In the genomic region with DNA sequence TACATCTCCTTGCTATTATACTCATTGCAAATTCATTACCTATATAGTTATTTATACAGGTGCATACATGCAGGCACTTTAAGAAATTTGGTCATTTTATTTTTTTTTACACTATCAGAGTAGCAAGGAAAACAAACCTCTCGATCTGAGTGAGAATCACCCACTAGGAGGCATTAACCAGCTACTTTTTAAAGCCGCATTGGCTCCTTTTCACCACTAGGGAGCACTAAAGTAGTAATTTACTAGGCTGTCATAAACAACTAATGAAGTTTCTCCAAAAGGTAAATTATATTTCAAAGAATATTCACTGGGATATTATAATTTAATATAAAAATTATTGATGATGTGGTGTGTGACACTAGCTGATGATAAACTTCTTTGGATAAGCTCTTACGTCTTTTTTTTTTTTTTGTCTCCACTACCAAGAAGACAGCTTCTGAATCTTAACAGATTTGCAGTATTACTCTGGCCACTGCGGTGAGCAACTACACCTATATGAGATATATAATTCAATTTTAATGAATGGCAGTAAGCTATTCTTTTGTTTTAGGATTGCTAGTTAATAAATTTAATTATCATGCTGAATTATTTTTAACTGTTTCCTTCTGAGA, we compare ENCODE assay signal across 8 cellular contexts.
DNase-seq lines count a peak whose midpoint lies in the region; ATAC-seq, FAIRE-seq and TF ChIP-seq lines count a peak whose summit lies in the region.

No MANE protein-coding gene starts in this region.

- no peaks in the 10 kb centered on the region for H3K9me2 ChIP-seq in Loucy (replicated peaks; ENCODE audit: low read depth, low read length)

- DNase-seq in GM12864 (ENCODE audit: low read depth) (peak; percentile 13), HCEC 1CT (peak; percentile 34), Panc1 (ENCODE audit: low read depth, low spot score) (peak; percentile 45)
- DNase-seq in stimulated activated naive CD4-positive, alpha-beta T cell (lab: John Stamatoyannopoulos, UW): no peak

- H2AFZ ChIP-seq in Loucy (ENCODE audit: low read length): no peak overlapping the region

- H3K4me1 ChIP-seq in Loucy (ENCODE audit: insufficient read depth, low read length, poor library complexity, severe bottlenecking) (no peaks in the 10 kb centered on the region), Panc1 (ENCODE audit: control insufficient read depth, insufficient read depth, low read length) (no peaks in the 10 kb centered on the region)

- no peaks in the 10 kb centered on the region for H3K27me3 Mint-ChIP-seq in nephron (ENCODE audit: low read depth)

- H3K4me1 Mint-ChIP-seq in nephron: peaks cover 11% of the 10 kb centered on the region

- ATAC-seq in Panc1: peak; percentile 69; the same call in 1 of the 2 replicates

- no peaks in the 10 kb centered on the region for H3K27me3 ChIP-seq in Loucy (ENCODE audit: insufficient read depth, low read length, poor library complexity, severe bottlenecking)
- H3K27me3 ChIP-seq in Panc1 (ENCODE audit: control insufficient read depth, insufficient read depth, low read length): no peaks in the 10 kb centered on the region

- H3K36me3 ChIP-seq in Loucy (ENCODE audit: insufficient read depth, low read length) (no peaks in the 10 kb centered on the region), Panc1 (ENCODE audit: control insufficient read depth, insufficient read depth, low read length) (no peaks in the 10 kb centered on the region)

- no peaks in the 10 kb centered on the region for H3K79me2 ChIP-seq in Loucy (ENCODE audit: insufficient read depth, low read length)

- H3K4me2 ChIP-seq in Loucy (ENCODE audit: low read depth, low read length, poor library complexity, severe bottlenecking): no peak overlapping the region

- no peaks in the 10 kb centered on the region for H3F3A ChIP-seq in Loucy (ENCODE audit: low read depth)

- peak; percentile 80 for TF ChIP-seq CTCF in GM12864 (IDR thresholded peaks at IDR 0.05; ENCODE audit: low read depth, low read length, missing control alignments)
- peak; percentile 98 for TF ChIP-seq CTCF in Loucy (conservative IDR thresholded peaks at IDR 0.05; ENCODE audit: low read length)
- peak; percentile 83; the same call in 1 of the 2 replicates for TF ChIP-seq CTCF in Panc1 (IDR thresholded peaks at IDR 0.05)
- peak; percentile 90 to 95 (median 95) for TF ChIP-seq CTCF in nephron (IDR thresholded peaks at IDR 0.05; ENCODE audit: unreplicated experiment in 3 of 3)

- intact Hi-C loops in Panc1 (cut with micrococcal nuclease; ENCODE audit: unreplicated experiment): loop anchor here (1.0 to 5.0 kb wide), 2 partner anchors 199 to 664 kb away; no protein-coding TSS in a partner anchor

- in situ Hi-C loops in Panc1 (cut with HindIII; ENCODE audit: low pct_unique_long_range_greater_than_20kb, low sequenced_read_pairs): no loop called here

- H3K4me3 ChIP-seq in GM12864 (ENCODE audit: low read depth, low read length) (no peak overlapping the region), Loucy (ENCODE audit: low read length, poor library complexity, severe bottlenecking) (no peak overlapping the region), Panc1 (ENCODE audit: low read depth in 2 of 2, low read length in 2 of 2) (no peak overlapping the region)

- CTCF ChIA-PET in Panc1 (lab: Charles Lee): interaction anchor here (0.5 to 1.3 kb wide), 9 partner anchors 21 to 934 kb away, joined by 3 to 12 read pairs (median 4); no protein-coding TSS in a partner anchor

- POLR2A ChIA-PET in Panc1 (lab: Charles Lee): no interaction called here

- no peaks in the 10 kb centered on the region for H4K20me1 ChIP-seq in Loucy (ENCODE audit: insufficient read depth, low read length, poor library complexity, severe bottlenecking)

- FAIRE-seq in A204.1 (lab: Jason Lieb, UNC) (peak; percentile 98), endometrium (lab: Jason Lieb, UNC) (peak; percentile 74)

- H3K27ac Mint-ChIP-seq in nephron: peak overlapping the region in 2 of 3 experiments; percentile 18 to 82

- no TSS peak for BruUV-seq in Panc1 (replicated peaks; lab: Mats Ljungman, UMichigan)

- H3K36me3 Mint-ChIP-seq in nephron (ENCODE audit: low read depth): no peaks in the 10 kb centered on the region

- no peak overlapping the region for H3K27ac ChIP-seq in Panc1 (ENCODE audit: low read length)

- H3K9ac ChIP-seq in Loucy (ENCODE audit: low read depth, low read length, poor library complexity, severe bottlenecking): no peak overlapping the region

- no peaks in the 10 kb centered on the region for H3K9me3 ChIP-seq in Loucy (ENCODE audit: insufficient read depth, low read depth, low read length)
- H3K9me3 ChIP-seq in Panc1 (ENCODE audit: control insufficient read depth, insufficient read depth, low read depth, low read length): no peaks in the 10 kb centered on the region

- H3K9me3 Mint-ChIP-seq in nephron: no peaks in the 10 kb centered on the region

- no peak overlapping the region for H3K4me3 Mint-ChIP-seq in nephron

Comparison
In these comparisons a context has a peak if more than half of its experiments do, and no peak if none do; other contexts are left out.
1. DNase-seq: peak in GM12864 (single experiment), HCEC 1CT (single experiment) and Panc1 (single experiment); none in stimulated activated naive CD4-positive, alpha-beta T cell (0 of 6).
2. Peak in every context shown above with its lines, with median percentiles within 50 percentile points of each other: CTCF ChIP-seq.